Comparison of ENCODE assay signal across 8 cellular contexts in the genomic region with DNA sequence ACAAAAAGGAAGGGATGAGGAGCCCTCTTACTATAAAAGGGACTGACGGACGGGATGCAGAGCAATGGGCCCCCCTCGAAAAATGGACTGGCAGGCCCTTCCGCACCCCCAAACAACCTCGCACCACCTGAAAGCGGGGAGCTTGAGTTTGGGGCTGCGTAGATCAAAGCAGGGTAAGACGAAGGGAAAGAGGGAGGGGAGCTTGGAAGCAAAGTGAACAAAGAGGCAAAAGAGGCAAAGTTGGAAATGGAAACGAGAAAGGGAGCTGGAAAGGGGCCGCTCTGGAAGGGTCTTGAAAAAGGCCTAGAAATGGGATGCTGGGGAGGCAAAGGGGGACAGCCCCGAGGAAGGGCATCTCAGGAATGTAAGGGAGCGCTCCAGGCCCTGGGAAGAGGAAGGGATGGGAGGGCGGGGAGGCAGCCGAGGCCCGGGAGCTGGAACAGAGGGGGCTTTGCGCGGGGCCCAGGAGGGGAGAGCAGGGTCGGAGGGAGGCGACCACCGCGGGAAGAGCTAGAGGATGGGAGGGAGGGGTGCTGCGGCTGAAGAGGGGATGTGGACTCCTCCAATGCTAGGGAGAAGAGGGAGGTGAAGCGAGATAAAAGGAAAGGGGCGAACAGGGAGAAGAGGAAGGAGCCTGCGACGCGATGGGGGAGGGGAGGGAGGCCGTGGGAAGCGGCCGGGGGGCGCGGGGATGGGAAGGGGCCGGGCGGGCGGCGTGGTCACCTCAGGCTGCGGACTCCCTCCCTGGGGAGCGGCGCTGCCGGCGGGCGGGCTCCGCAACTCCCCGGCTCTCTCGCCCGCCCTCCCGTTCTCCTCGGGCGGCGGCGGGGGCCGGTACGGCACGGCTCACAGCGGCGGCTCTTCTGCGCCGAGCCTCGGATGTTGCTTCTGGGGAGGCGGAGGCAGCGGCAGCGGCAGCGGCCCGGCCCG. TPM values are rescaled to one million over a fixed set of nuclear protein-coding genes. Genes with fewer than 3 reads are reported as not detected.
DNase-seq lines count a peak whose midpoint lies in the region; ATAC-seq and TF ChIP-seq lines count a peak whose summit lies in the region.

No MANE protein-coding gene starts in this region.

- H3K79me2 ChIP-seq in ACC112 (ENCODE audit: control insufficient read depth, insufficient read depth, low read length, unreplicated experiment) = peaks cover 56% of the 10 kb centered on the region

- H3K27ac ChIP-seq in ACC112 (ENCODE audit: low read depth, low read length) (peak overlapping the region; percentile 87), SK-N-MC (peak overlapping the region; percentile 95), breast epithelium (peak overlapping the region; percentile 96 to 97), skeletal muscle tissue (ENCODE audit: low read depth, low read length) (peak overlapping the region; percentile 91)

- no peak for DNase-seq in SK-N-MC (ENCODE audit: low read depth, low spot score)
- peak in 1 of 2 donors; percentile 51 for DNase-seq in breast epithelium (ENCODE audit: low spot score in 2 of 2)
- DNase-seq in immature natural killer cell = no peak
- DNase-seq in NCI-H187 (lab: John Stamatoyannopoulos, UW) = no peak

- H3K4me1 ChIP-seq in ACC112 (ENCODE audit: control insufficient read depth, insufficient read depth, low read length, unreplicated experiment) (peaks cover 27% of the 10 kb centered on the region), breast epithelium (peaks cover 0 to 9% of the 10 kb centered on the region in 2 donors), skeletal muscle tissue (ENCODE audit: control insufficient read depth in 3 of 3, insufficient read depth in 3 of 3, low read length in 3 of 3) (peaks cover 4 to 28% (median 7%) of the 10 kb centered on the region in 3 donors)

- H3K27me3 ChIP-seq in ACC112 (ENCODE audit: insufficient read depth, low read length) (no peaks in the 10 kb centered on the region), breast epithelium (no peaks in the 10 kb centered on the region), skeletal muscle tissue (ENCODE audit: control insufficient read depth in 3 of 3, insufficient read depth in 3 of 3, low read length in 3 of 3) (no peaks in the 10 kb centered on the region)

- H3K36me3 Mint-ChIP-seq in immature natural killer cell = no peaks in the 10 kb centered on the region

- no peak for TF ChIP-seq POLR2A in breast epithelium (IDR thresholded peaks at IDR 0.05)

- ATAC-seq in GM18502 (IDR thresholded peaks at IDR 0.05; ENCODE audit: poor library complexity, unreplicated experiment) (peak; percentile 20), HG03045 (IDR thresholded peaks at IDR 0.05; ENCODE audit: unreplicated experiment) (peak; percentile 20)

- no peaks in the 10 kb centered on the region for H3K36me3 ChIP-seq in ACC112 (ENCODE audit: insufficient read depth, low read length)
- no peaks in the 10 kb centered on the region for H3K36me3 ChIP-seq in SK-N-MC (ENCODE audit: insufficient read depth, low read length)
- no peaks in the 10 kb centered on the region for H3K36me3 ChIP-seq in breast epithelium
- H3K36me3 ChIP-seq in skeletal muscle tissue (ENCODE audit: control insufficient read depth in 3 of 3, insufficient read depth in 3 of 3, low read length in 3 of 3) = no peaks in the 10 kb centered on the region

- no peaks in the 10 kb centered on the region for H3K9me3 Mint-ChIP-seq in immature natural killer cell

- peak overlapping the region; percentile 92 to 99 (median 96) for H3K27ac Mint-ChIP-seq in immature natural killer cell

- peak overlapping the region; percentile 91 to 98 (median 95) for H3K4me3 Mint-ChIP-seq in immature natural killer cell

- no peak for TF ChIP-seq CTCF in breast epithelium (IDR thresholded peaks at IDR 0.05)

- H3K9me3 ChIP-seq in SK-N-MC (ENCODE audit: low read depth, low read length) = no peaks in the 10 kb centered on the region
- no peaks in the 10 kb centered on the region for H3K9me3 ChIP-seq in breast epithelium
- no peaks in the 10 kb centered on the region for H3K9me3 ChIP-seq in skeletal muscle tissue (ENCODE audit: control insufficient read depth in 3 of 3, low read length in 3 of 3)

- H3K9ac ChIP-seq in SK-N-MC (ENCODE audit: insufficient read length) (peak overlapping the region; percentile 85), skeletal muscle tissue (ENCODE audit: low read depth in 1 of 3, low read length in 3 of 3) (peak overlapping the region; percentile 82 to 97 (median 83))

- peak overlapping the region; percentile 99 for H3K4me3 ChIP-seq in ACC112 (ENCODE audit: low read depth, low read length)
- H3K4me3 ChIP-seq in SK-N-MC = peak overlapping the region; percentile 76
- H3K4me3 ChIP-seq in breast epithelium = peak overlapping the region; percentile 90 to 98 (median 95)
- H3K4me3 ChIP-seq in skeletal muscle tissue (ENCODE audit: low read length in 3 of 3) = peak overlapping the region; percentile 86 to 93 (median 91)

- peaks cover 12 to 22% (median 17%) of the 10 kb centered on the region in 3 donors for H3K27me3 Mint-ChIP-seq in immature natural killer cell (ENCODE audit: low read depth in 3 of 3)

- intact Hi-C loops in breast epithelium (cut with DNase I; ENCODE audit: low total_unique reads) = no loop called here

- H2AFZ ChIP-seq in ACC112 (ENCODE audit: low read length, unreplicated experiment) = peak overlapping the region; percentile 77

- H3K4me1 Mint-ChIP-seq in immature natural killer cell = peaks cover 49 to 53% of the 10 kb centered on the region in 2 donors

RNA-seq across cellular contexts. Expression of gene RNF145, which starts 0.6 kb away (rescaled TPM):
- 10 to 100 TPM; 40.5 to 68.2 (median 41.3) TPM for total RNA-seq in breast epithelium
- 10 to 100 TPM in 1 of 3 donors, 1 to 10 TPM in 2; 4.3 to 11.1 (median 5.9) TPM for polyA plus RNA-seq in immature natural killer cell
- total RNA-seq in skeletal muscle tissue = 44.9 TPM

RNA-seq across cellular contexts. Expression of gene UBLCP1, which starts 54.3 kb away (rescaled TPM):
- total RNA-seq in breast epithelium (10 to 100 TPM; 17.0 to 29.5 (median 24.3) TPM), skeletal muscle tissue (4.7 TPM)
- 10 to 100 TPM; 56.5 to 90.5 (median 68.7) TPM for polyA plus RNA-seq in immature natural killer cell
